27 cellular contexts compared by ENCODE assay signal in the genomic region with DNA sequence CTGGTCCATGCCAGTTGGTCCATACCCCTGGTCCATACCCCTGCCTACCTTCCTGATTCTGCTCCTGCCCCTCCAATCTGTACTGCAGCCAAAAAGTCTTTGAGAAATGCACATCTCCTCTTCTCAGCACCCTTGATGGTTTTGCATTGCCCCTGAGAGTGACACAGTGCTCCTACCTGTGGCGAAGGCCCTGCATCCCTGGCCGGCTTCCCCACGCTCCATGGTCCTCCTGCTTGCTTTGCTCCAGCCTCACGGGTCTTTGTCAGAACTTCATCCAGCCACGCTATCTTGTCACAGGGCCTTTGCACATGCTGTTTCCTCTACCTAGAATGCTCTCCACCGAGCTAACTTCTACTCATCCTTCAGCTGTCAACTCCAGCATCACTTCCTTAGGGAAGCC. TPM values are rescaled to one million over a fixed set of nuclear protein-coding genes. Genes with fewer than 3 reads are reported as not detected.
"Had no signal": no experiment of that assay in that cellular context is flagged by ENCODE, and none has a peak within 500 bp of the region (broad histone marks: within the 10 kb centered on the region; RNA-seq: fewer than 3 reads in every experiment).

No MANE protein-coding gene starts in this region.

- H3K9me3 ChIP-seq: ovary, psoas muscle, right lobe of liver, sigmoid colon, stomach, thoracic aorta, thyroid gland, tibial nerve, upper lobe of left lung, uterus had no signal

- FAIRE-seq: small intestine had no signal

- ATAC-seq: naive thymus-derived CD8-positive, alpha-beta T cell; natural killer cell treated with Interleukin-12 subunit alpha and Interleukin-12 subunit beta and Interleukin-15 and Interleukin-18, amount 100 ng/mL, for 72 hours; psoas muscle; right cardiac atrium; right lobe of liver; stimulated activated effector memory CD8-positive, alpha-beta T cell treated with anti-CD3 and anti-CD28 coated beads, Interleukin-12 subunit alpha, Interleukin-12 subunit beta, amount 100 ng/mL, for 72 hours; stimulated activated naive B cell treated with anti-CD40 and anti-IgM and Interleukin-4, amounts not matched to agents 10 μg/mL and 1 μg/mL and 100 μg/mL, for 72 hours had no signal

- H3K9ac ChIP-seq: parathyroid adenoma had no signal

- H2AFZ ChIP-seq: parathyroid adenoma had no signal

- H3K4me1 ChIP-seq: parathyroid adenoma, psoas muscle, right lobe of liver, stomach, thyroid gland, tibial nerve, upper lobe of left lung, uterus had no signal

- H3K4me3 ChIP-seq: ovary, psoas muscle, right lobe of liver, sigmoid colon, stomach, thoracic aorta, thyroid gland, tibial nerve, upper lobe of left lung, uterus had no signal

- H3K36me3 ChIP-seq: ovary, right lobe of liver, sigmoid colon, thoracic aorta, tibial nerve, upper lobe of left lung, uterus had no signal

- H3K79me2 ChIP-seq: parathyroid adenoma had no signal

- H3K27ac ChIP-seq: ovary, parathyroid adenoma, psoas muscle, right lobe of liver, sigmoid colon, stomach, thoracic aorta, thyroid gland, tibial nerve, upper lobe of left lung, uterus had no signal

- H3K27me3 ChIP-seq: ovary, right lobe of liver, sigmoid colon, stomach, thyroid gland, tibial nerve, upper lobe of left lung, uterus had no signal

- DNase-seq: naive thymus-derived CD8-positive, alpha-beta T cell; nephron progenitor cell; occipital lobe; ovary; psoas muscle; right cardiac atrium; right lobe of liver; sigmoid colon; small intestine; stimulated activated CD4-positive, alpha-beta T cell treated with anti-CD3 and anti-CD28 coated beads, Interleukin-15, amount 100 ng/mL, for 24 hours; stimulated activated CD4-positive, alpha-beta T cell treated with anti-CD3 and anti-CD28 coated beads, Interleukin-2, amount 100 ng/mL, for 24 hours; stimulated activated CD4-positive, alpha-beta T cell treated with anti-CD3 and anti-CD28 coated beads, Interleukin-2, amount 100 ng/mL, for 48 hours; stimulated activated CD4-positive, alpha-beta T cell treated with anti-CD3 and anti-CD28 coated beads, Interleukin-4, amount 100 ng/mL, for 24 hours; stimulated activated naive B cell treated with anti-CD40 and anti-IgM and Interleukin-4, amounts not matched to agents 10 μg/mL and 1 μg/mL and 100 μg/mL, for 72 hours; stimulated activated naive CD4-positive, alpha-beta T cell treated with Interleukin-2 at 50 U/mL for 16 hours; stomach; thyroid gland; trophoblast cell; upper lobe of left lung; uterus had no signal

RNA-seq across cellular contexts. Expression of a gene that starts 41.9 kb away (rescaled TPM):
- total RNA-seq: neural crest cell, renal cortical epithelial cell had no signal
- polyA plus RNA-seq: naive thymus-derived CD8-positive, alpha-beta T cell had no signal
